Comparison of ENCODE assay signal across 13 cellular contexts in the genomic region with DNA sequence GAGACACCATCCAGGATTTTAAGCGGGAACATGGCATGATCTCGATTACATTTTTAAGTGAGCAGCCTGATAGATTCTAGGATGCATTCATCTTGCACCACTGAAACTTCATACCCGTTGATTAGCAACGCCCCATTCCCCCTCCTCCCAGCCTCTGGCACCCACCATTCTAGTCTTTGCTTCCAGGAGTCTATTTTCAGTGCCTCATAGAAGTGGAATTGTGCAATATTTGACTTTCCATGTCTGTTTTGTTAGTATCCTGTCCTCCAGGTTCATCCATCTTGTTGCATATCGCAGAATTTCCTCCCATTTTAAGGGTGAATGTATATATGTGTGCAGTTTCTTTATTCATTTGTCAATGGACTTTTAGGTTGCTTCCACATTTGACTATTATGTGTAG. TPM values are rescaled to one million over a fixed set of nuclear protein-coding genes. Genes with fewer than 3 reads are reported as not detected.
DNase-seq lines count a peak whose midpoint lies in the region; ATAC-seq and TF ChIP-seq lines count a peak whose summit lies in the region.
"Had no signal": no experiment of that assay in that cellular context is flagged by ENCODE, and none has a peak within 500 bp of the region (broad histone marks: within the 10 kb centered on the region; RNA-seq: fewer than 3 reads in every experiment).

No MANE protein-coding gene starts in this region.

- H2BK12ac ChIP-seq in mesenchymal stem cell (ENCODE audit: low read length in 2 of 2): no peak overlapping the region

- CTCF ChIA-PET in CD4-positive, alpha-beta T cell (lab: Charles Lee): interaction anchor here (2.7 kb wide), 1 partner anchor 18 kb away, joined by 10 read pairs; no protein-coding TSS in a partner anchor

- H3K4me1 Mint-ChIP-seq in CD4-positive, alpha-beta T cell (ENCODE audit: low read depth): peaks cover 33% of the 10 kb centered on the region
- H3K4me1 Mint-ChIP-seq in IgD-negative memory B cell: peaks cover 8 to 12% (median 9%) of the 10 kb centered on the region in 3 donors

- H2BK120ac ChIP-seq in mesenchymal stem cell (ENCODE audit: low read depth, low read length): no peak overlapping the region

- no peak overlapping the region for H3K14ac ChIP-seq in mesenchymal stem cell (ENCODE audit: low read length in 2 of 2)

- H2BK15ac ChIP-seq in mesenchymal stem cell (ENCODE audit: low read depth, poor library complexity, severe bottlenecking): no peak overlapping the region

- DNase-seq in CD4-positive, alpha-beta T cell: no peak
- DNase-seq in mesenchymal stem cell (peak; percentile 23), spleen (peak; percentile 18), NCI-H446 (lab: John Stamatoyannopoulos, UW) (no peak), globus pallidus (ENCODE audit: low spot score) (no peak)
- DNase-seq: Caco-2, MM.1S, NCI-H1092, NCI-H2081, NCI-H774 had no signal

- H3K9me3 ChIP-seq in CD4-positive, alpha-beta T cell (ENCODE audit: control insufficient read depth, low read length): no peaks in the 10 kb centered on the region
- H3K9me3 ChIP-seq in mesenchymal stem cell (ENCODE audit: control insufficient read depth, low read length) (no peaks in the 10 kb centered on the region), spleen (no peaks in the 10 kb centered on the region)
- H3K9me3 ChIP-seq: Caco-2 had no signal

- no peaks in the 10 kb centered on the region for H3K36me3 Mint-ChIP-seq in CD4-positive, alpha-beta T cell (ENCODE audit: low read depth)
- peaks cover 5% of the 10 kb centered on the region for H3K36me3 Mint-ChIP-seq in IgD-negative memory B cell
- H3K36me3 Mint-ChIP-seq: CD14-positive monocyte had no signal

- no peak overlapping the region for H2AK5ac ChIP-seq in mesenchymal stem cell (ENCODE audit: low read length, severe bottlenecking)

- peak overlapping the region; percentile 62 for H2AFZ ChIP-seq in mesenchymal stem cell (ENCODE audit: low read depth, low read length)

- WGBS in mesenchymal stem cell: 81% methylated on average over 5 of the region's 5 CpGs
- WGBS in spleen, 5 donors: 86 to 96% (median 88%) methylated on average over 5 of the region's 5 CpGs

- H3K18ac ChIP-seq in mesenchymal stem cell (ENCODE audit: low read depth in 1 of 2, low read length in 2 of 2): no peak overlapping the region

- intact Hi-C loops in CD4-positive, alpha-beta T cell (cut with DNase I, micrococcal nuclease): loop anchor here (2.0 to 10.0 kb wide), 6 partner anchors 18 to 620 kb away; partner anchors contain the start of genes E2F6 (in 1 of the 2) and ROCK2 (in 1 of the 2)
- intact Hi-C loops in spleen (cut with DNase I; ENCODE audit: low total_unique reads): loop anchor here (5.0 to 10.0 kb wide), 2 partner anchors 313 to 450 kb away; no protein-coding TSS in a partner anchor

- no peak overlapping the region for H2BK5ac ChIP-seq in mesenchymal stem cell (ENCODE audit: low read depth, low read length, poor library complexity, severe bottlenecking)

- H3K79me1 ChIP-seq in mesenchymal stem cell (replicated peaks; ENCODE audit: low read length, poor library complexity, severe bottlenecking): no peaks in the 10 kb centered on the region

- H3K9me3 Mint-ChIP-seq in CD4-positive, alpha-beta T cell: no peaks in the 10 kb centered on the region
- no peaks in the 10 kb centered on the region for H3K9me3 Mint-ChIP-seq in IgD-negative memory B cell

- H3K27ac Mint-ChIP-seq in CD4-positive, alpha-beta T cell: no peak overlapping the region
- peak overlapping the region in 1 of 3 donors; percentile 81 for H3K27ac Mint-ChIP-seq in IgD-negative memory B cell

- no peak for TF ChIP-seq POLR2A in spleen (IDR thresholded peaks at IDR 0.05)

- H3K4me1 ChIP-seq in mesenchymal stem cell (ENCODE audit: control insufficient read depth, insufficient read depth, low read depth, low read length) (peaks cover 17% of the 10 kb centered on the region), spleen (peaks cover 16 to 48% (median 37%) of the 10 kb centered on the region in 6 donors)

- no peaks in the 10 kb centered on the region for H3K27me3 ChIP-seq in CD4-positive, alpha-beta T cell (ENCODE audit: control insufficient read depth, insufficient read depth, low read length)
- H3K27me3 ChIP-seq in mesenchymal stem cell (ENCODE audit: control insufficient read depth in 1 of 2, insufficient read depth in 1 of 2, low read length in 2 of 2) (peaks cover 19 to 49% of the 10 kb centered on the region in 2 experiments), spleen (replicated peaks in 1 of 7) (peaks cover 0 to 18% (median 0%) of the 10 kb centered on the region in 7 donors)

- H3K4me2 ChIP-seq in mesenchymal stem cell (ENCODE audit: low read length, poor library complexity, severe bottlenecking): no peak overlapping the region

- no peak overlapping the region for H4K8ac ChIP-seq in mesenchymal stem cell (ENCODE audit: low read length)

- no peak for ATAC-seq in CD4-positive, alpha-beta T cell (ENCODE audit: poor library complexity)
- no peak for ATAC-seq in HG02759 (IDR thresholded peaks at IDR 0.05; ENCODE audit: unreplicated experiment)

- no peak overlapping the region for H3K4ac ChIP-seq in mesenchymal stem cell (ENCODE audit: low read depth in 1 of 2, low read length in 2 of 2)

- no peaks in the 10 kb centered on the region for H3K27me3 Mint-ChIP-seq in CD4-positive, alpha-beta T cell
- H3K27me3 Mint-ChIP-seq in IgD-negative memory B cell: no peaks in the 10 kb centered on the region

- no peak overlapping the region for H3K23ac ChIP-seq in mesenchymal stem cell (ENCODE audit: low read length in 2 of 2)

- H4K91ac ChIP-seq in mesenchymal stem cell (ENCODE audit: low read length): no peak overlapping the region

- H3K9ac ChIP-seq in mesenchymal stem cell (ENCODE audit: low read length): no peak overlapping the region

- H3K4me3 ChIP-seq in mesenchymal stem cell (ENCODE audit: insufficient read depth in 1 of 2, low read depth in 1 of 2, low read length in 2 of 2) (no peak overlapping the region), spleen (no peak overlapping the region)

- no peaks in the 10 kb centered on the region for H3K36me3 ChIP-seq in mesenchymal stem cell (ENCODE audit: control insufficient read depth in 1 of 2, insufficient read depth in 2 of 2, low read depth in 1 of 2, low read length in 2 of 2)
- H3K36me3 ChIP-seq in spleen: no peaks in the 10 kb centered on the region

- peak overlapping the region; percentile 26 for H3K4me3 Mint-ChIP-seq in CD4-positive, alpha-beta T cell
- peak overlapping the region in 3 of 4 donors; percentile 8 to 62 (median 39) for H3K4me3 Mint-ChIP-seq in IgD-negative memory B cell

- TF ChIP-seq CTCF in CD4-positive, alpha-beta T cell (IDR thresholded peaks at IDR 0.05): no peak
- no peak for TF ChIP-seq CTCF in spleen (IDR thresholded peaks at IDR 0.05 in 8 of 11, conservative IDR thresholded peaks at IDR 0.05 in 3 of 11)

- H3K27ac ChIP-seq in CD4-positive, alpha-beta T cell (ENCODE audit: low read depth, low read length): no peak overlapping the region
- H3K27ac ChIP-seq in mesenchymal stem cell (ENCODE audit: low read length, poor library complexity, severe bottlenecking) (no peak overlapping the region), spleen (no peak overlapping the region)

- POLR2A ChIA-PET in CD4-positive, alpha-beta T cell (lab: Charles Lee): interaction anchor here (1.0 to 1.6 kb wide), 2 partner anchors 28 to 209 kb away, joined by 5 to 6 read pairs; no protein-coding TSS in a partner anchor

RNA-seq across cellular contexts. Expression of gene SLC66A3, which starts 20.9 kb away (rescaled TPM):
- total RNA-seq in CD4-positive, alpha-beta T cell: 1 to 10 TPM; 6.9 to 7.3 TPM
- 48.6 TPM for polyA plus RNA-seq in IgD-negative memory B cell
- polyA plus RNA-seq in mesenchymal stem cell (2013, experiment 1 of 2): 36.6 TPM
- 33.8 TPM for polyA plus RNA-seq in mesenchymal stem cell (2013, experiment 2 of 2)
- 10 to 100 TPM; 28.0 to 82.1 (median 53.8) TPM for total RNA-seq in spleen
- polyA plus RNA-seq in spleen: 10 to 100 TPM; 16.8 to 26.8 (median 19.4) TPM

Comparison
In these comparisons a context has a peak if more than half of its experiments do, and no peak if none do; other contexts are left out.
1. DNase-seq: peak in mesenchymal stem cell (single experiment) and spleen (single experiment); none in CD4-positive, alpha-beta T cell (0 of 10), NCI-H446 (0 of 2) and globus pallidus (single experiment).